Comparison of ENCODE assay signal across 14 cellular contexts in genomic region chr6:1797801-1798200, GRCh38.
DNase-seq lines count a peak whose midpoint lies in the region; ATAC-seq, FAIRE-seq and TF ChIP-seq lines count a peak whose summit lies in the region.
"Had no signal": no experiment of that assay in that cellular context is flagged by ENCODE, and none has a peak within 500 bp of the region (broad histone marks: within the 10 kb centered on the region; RNA-seq: fewer than 3 reads in every experiment).

No MANE protein-coding gene starts in this region.

- no peaks in the 10 kb centered on the region for H3K27me3 Mint-ChIP-seq in neural progenitor cell (ENCODE audit: insufficient read depth, low read depth)

- no peaks in the 10 kb centered on the region for H3F3A ChIP-seq in neural progenitor cell (ENCODE audit: low read depth)

- no peak overlapping the region for H3K4me3 Mint-ChIP-seq in neural progenitor cell
- H3K4me3 Mint-ChIP-seq: WTC11 had no signal

- H3K9ac ChIP-seq in neural progenitor cell: no peak overlapping the region

- H3K27ac Mint-ChIP-seq in neural progenitor cell: no peak overlapping the region
- H3K27ac Mint-ChIP-seq: WTC11 had no signal

- no peak overlapping the region for H3K4me2 ChIP-seq in neural progenitor cell

- no peaks in the 10 kb centered on the region for H3K79me2 ChIP-seq in neural progenitor cell (ENCODE audit: low read depth)

- H3K9me3 Mint-ChIP-seq in neural progenitor cell: no peaks in the 10 kb centered on the region
- H3K9me3 Mint-ChIP-seq: WTC11 had no signal

- 74% methylated on average over 1 of the region's 1 CpG for WGBS in right cardiac atrium

- H3K9me3 ChIP-seq in right atrium auricular region (no peaks in the 10 kb centered on the region), right cardiac atrium (ENCODE audit: control insufficient read depth, low read length) (no peaks in the 10 kb centered on the region), WERI-Rb-1 (ENCODE audit: severe bottlenecking) (no peaks in the 10 kb centered on the region), neural progenitor cell (ENCODE audit: low read depth) (no peaks in the 10 kb centered on the region)
- H3K9me3 ChIP-seq: neutrophil, suprapubic skin had no signal

- no peaks in the 10 kb centered on the region for H3K36me3 Mint-ChIP-seq in neural progenitor cell
- H3K36me3 Mint-ChIP-seq: WTC11 had no signal

- intact Hi-C loops in Right ventricle myocardium superior (cut with DNase I): no loop called here
- intact Hi-C loops in right cardiac atrium (cut with DNase I): no loop called here

- TF ChIP-seq CTCF in right atrium auricular region (IDR thresholded peaks at IDR 0.05) (no peak), WERI-Rb-1 (IDR thresholded peaks at IDR 0.05; ENCODE audit: low read depth, low read length) (no peak), neural progenitor cell (IDR thresholded peaks at IDR 0.05) (no peak)

- no peak overlapping the region for H2AFZ ChIP-seq in neural progenitor cell (replicated peaks)

- ATAC-seq in Right ventricle myocardium superior (ENCODE audit: poor library complexity) (no peak), right cardiac atrium (no peak)
- ATAC-seq: WTC11 had no signal

- H3K4me1 ChIP-seq in right atrium auricular region (peaks cover 0 to 11% of the 10 kb centered on the region in 2 donors), right cardiac atrium (ENCODE audit: control insufficient read depth, insufficient read depth, low read length) (peaks cover 2% of the 10 kb centered on the region), neural progenitor cell (peaks cover 7% of the 10 kb centered on the region)

- H3K27me3 ChIP-seq in right atrium auricular region (no peaks in the 10 kb centered on the region), right cardiac atrium (ENCODE audit: control insufficient read depth, insufficient read depth) (no peaks in the 10 kb centered on the region), WERI-Rb-1 (ENCODE audit: insufficient read depth, low read depth, severe bottlenecking) (no peaks in the 10 kb centered on the region), neural progenitor cell (no peaks in the 10 kb centered on the region)
- H3K27me3 ChIP-seq: neutrophil, suprapubic skin had no signal

- H4K20me1 ChIP-seq in neural progenitor cell (ENCODE audit: low read depth): no peaks in the 10 kb centered on the region

- no peak for DNase-seq in right atrium auricular region (ENCODE audit: low spot score)
- no peak for DNase-seq in Right ventricle myocardium superior
- peak; percentile 10 for DNase-seq in RCC 7860 (ENCODE audit: low spot score)
- no peak for DNase-seq in right cardiac atrium
- DNase-seq in WERI-Rb-1: no peak
- DNase-seq in neural progenitor cell (ENCODE audit: low spot score): no peak
- DNase-seq in T-helper 9 cell: no peak
- no peak for DNase-seq in CD1c-positive myeloid dendritic cell (ENCODE audit: extremely low spot score)
- DNase-seq: activated naive CD4-positive, alpha-beta T cell treated with Interleukin-2 at 50 U/mL for 16 hours; NCI-H1417 treated with DMSO at 0.1 percent for 48 hours; stimulated activated CD4-positive, alpha-beta T cell treated with anti-CD3 and anti-CD28 coated beads, Interleukin-4, amount 100 ng/mL, for 1 hour had no signal

- H3K36me3 ChIP-seq in right atrium auricular region: no peaks in the 10 kb centered on the region
- no peaks in the 10 kb centered on the region for H3K36me3 ChIP-seq in WERI-Rb-1
- no peaks in the 10 kb centered on the region for H3K36me3 ChIP-seq in neural progenitor cell
- H3K36me3 ChIP-seq: neutrophil, suprapubic skin had no signal

- peak overlapping the region; percentile 24 to 28 for H3K27ac ChIP-seq in right atrium auricular region
- H3K27ac ChIP-seq in right cardiac atrium (ENCODE audit: low read length): peak overlapping the region; percentile 84
- no peak overlapping the region for H3K27ac ChIP-seq in WERI-Rb-1
- H3K27ac ChIP-seq in neural progenitor cell: no peak overlapping the region
- H3K27ac ChIP-seq: neutrophil had no signal

- H3K4me3 ChIP-seq in right atrium auricular region (no peak overlapping the region), right cardiac atrium (ENCODE audit: low read length) (no peak overlapping the region), WERI-Rb-1 (ENCODE audit: low read depth, low read length) (no peak overlapping the region), neural progenitor cell (no peak overlapping the region)
- H3K4me3 ChIP-seq: suprapubic skin had no signal

- H3K4me1 Mint-ChIP-seq in neural progenitor cell: peaks cover 20% of the 10 kb centered on the region

- no peak for FAIRE-seq in RCC 7860 (lab: Jason Lieb, UNC)

Comparison
In these comparisons a context has a peak if more than half of its experiments do, and no peak if none do; other contexts are left out.
1. H3K27ac ChIP-seq: peak in right atrium auricular region (2 of 2) and right cardiac atrium (single experiment); none in WERI-Rb-1 (single experiment) and neural progenitor cell (single experiment).